ENCODE assay signal across 18 cellular contexts in genomic region chr16:15667091-15667742, GRCh38. TPM values are rescaled to one million over a fixed set of nuclear protein-coding genes. Genes with fewer than 3 reads are reported as not detected.
DNase-seq lines count a peak whose midpoint lies in the region; ATAC-seq and TF ChIP-seq lines count a peak whose summit lies in the region.
"Had no signal": no experiment of that assay in that cellular context is flagged by ENCODE, and none has a peak within 500 bp of the region (broad histone marks: within the 10 kb centered on the region; RNA-seq: fewer than 3 reads in every experiment).

No MANE protein-coding gene starts in this region.

- peaks cover 69% of the 10 kb centered on the region for H3K36me3 Mint-ChIP-seq in activated CD4-positive, alpha-beta T cell treated with anti-CD3 and anti-CD28 coated beads, Interleukin-2, amount 10 ng/mL, durations not matched to agents 7 days and 5 days (ENCODE audit: low read depth)
- H3K36me3 Mint-ChIP-seq in CD4-positive, alpha-beta T cell (ENCODE audit: low read depth), result peaks cover 84% of the 10 kb centered on the region
- H3K36me3 Mint-ChIP-seq in effector memory CD8-positive, alpha-beta T cell (ENCODE audit: insufficient read depth), result peaks cover 94% of the 10 kb centered on the region

- no peaks in the 10 kb centered on the region for H3K9me3 ChIP-seq in CD4-positive, alpha-beta T cell (ENCODE audit: control insufficient read depth, low read length)
- no peaks in the 10 kb centered on the region for H3K9me3 ChIP-seq in spleen
- H3K9me3 ChIP-seq in tibial artery, result no peaks in the 10 kb centered on the region
- H3K9me3 ChIP-seq: BLaER1 had no signal

- TF ChIP-seq POLR2A in spleen (IDR thresholded peaks at IDR 0.05) (no peak), lower leg skin (IDR thresholded peaks at IDR 0.05) (no peak)

- no peak overlapping the region for H3K27ac ChIP-seq in CD4-positive, alpha-beta T cell (ENCODE audit: low read depth, low read length)
- H3K27ac ChIP-seq in spleen (no peak overlapping the region), tibial artery (no peak overlapping the region)
- H3K27ac ChIP-seq: 22Rv1, BLaER1 had no signal

- H3K4me1 ChIP-seq in spleen (peaks cover 0 to 26% (median 5%) of the 10 kb centered on the region in 6 donors), tibial artery (peaks cover 0 to 4% (median 2%) of the 10 kb centered on the region in 4 donors)

- H3K4me3 Mint-ChIP-seq in activated CD4-positive, alpha-beta T cell treated with anti-CD3 and anti-CD28 coated beads, Interleukin-2, amount 10 ng/mL, durations not matched to agents 7 days and 5 days, result no peak overlapping the region
- H3K4me3 Mint-ChIP-seq in CD4-positive, alpha-beta T cell, result no peak overlapping the region
- H3K4me3 Mint-ChIP-seq in effector memory CD8-positive, alpha-beta T cell, result no peak overlapping the region
- H3K4me3 Mint-ChIP-seq: CD4-positive, alpha-beta memory T cell; H9 had no signal

- ATAC-seq in CD4-positive, alpha-beta T cell (ENCODE audit: poor library complexity), result no peak
- ATAC-seq in effector memory CD8-positive, alpha-beta T cell (replicated peaks), result no peak
- no peak for ATAC-seq in HG03457 (IDR thresholded peaks at IDR 0.05; ENCODE audit: unreplicated experiment)
- ATAC-seq: K562 had no signal

- intact Hi-C loops in CD4-positive, alpha-beta T cell (cut with DNase I, micrococcal nuclease), result no loop called here
- intact Hi-C loops in spleen (cut with DNase I; ENCODE audit: low total_unique reads) (no loop called here), tibial artery (cut with DNase I; ENCODE audit: low total_unique reads) (no loop called here), lower leg skin (cut with DNase I; ENCODE audit: low total_unique reads) (no loop called here)

- CTCF ChIA-PET in activated CD4-positive, alpha-beta T cell treated with anti-CD3 and anti-CD28 coated beads, Interleukin-2, amount 10 ng/mL, durations not matched to agents 7 days and 5 days (lab: Charles Lee), result interaction anchor here (0.6 to 1.2 kb wide), 3 partner anchors 9 to 25 kb away, joined by 3 read pairs; no protein-coding TSS in a partner anchor
- CTCF ChIA-PET in CD4-positive, alpha-beta T cell (lab: Charles Lee), result interaction anchor here (0.7 kb wide), 1 partner anchor 189 kb away, joined by 4 read pairs; the partner anchor contains the start of gene MYH11

- no peaks in the 10 kb centered on the region for H3K27me3 Mint-ChIP-seq in activated CD4-positive, alpha-beta T cell treated with anti-CD3 and anti-CD28 coated beads, Interleukin-2, amount 10 ng/mL, durations not matched to agents 7 days and 5 days
- no peaks in the 10 kb centered on the region for H3K27me3 Mint-ChIP-seq in CD4-positive, alpha-beta T cell
- no peaks in the 10 kb centered on the region for H3K27me3 Mint-ChIP-seq in effector memory CD8-positive, alpha-beta T cell
- H3K27me3 Mint-ChIP-seq: CD4-positive, alpha-beta memory T cell had no signal

- H3K36me3 ChIP-seq in spleen, result peaks cover 7 to 100% (median 68%) of the 10 kb centered on the region in 6 donors
- peaks cover 34 to 61% (median 59%) of the 10 kb centered on the region in 3 donors for H3K36me3 ChIP-seq in tibial artery

- POLR2A ChIA-PET in activated CD4-positive, alpha-beta T cell treated with anti-CD3 and anti-CD28 coated beads, Interleukin-2, amount 10 ng/mL, durations not matched to agents 7 days and 5 days (lab: Charles Lee), result no interaction called here
- POLR2A ChIA-PET in CD4-positive, alpha-beta T cell (lab: Charles Lee), result no interaction called here

- H3K27ac Mint-ChIP-seq in activated CD4-positive, alpha-beta T cell treated with anti-CD3 and anti-CD28 coated beads, Interleukin-2, amount 10 ng/mL, durations not matched to agents 7 days and 5 days, result peak overlapping the region; percentile 62
- peak overlapping the region; percentile 30 for H3K27ac Mint-ChIP-seq in CD4-positive, alpha-beta T cell
- peak overlapping the region; percentile 31 to 51 for H3K27ac Mint-ChIP-seq in effector memory CD8-positive, alpha-beta T cell
- H3K27ac Mint-ChIP-seq: H9 had no signal

- TF ChIP-seq CTCF in CD4-positive, alpha-beta T cell (IDR thresholded peaks at IDR 0.05), result no peak
- TF ChIP-seq CTCF in spleen (IDR thresholded peaks at IDR 0.05 in 8 of 11, conservative IDR thresholded peaks at IDR 0.05 in 3 of 11), result no peak
- TF ChIP-seq CTCF in tibial artery (IDR thresholded peaks at IDR 0.05), result no peak
- TF ChIP-seq CTCF in lower leg skin (IDR thresholded peaks at IDR 0.05), result no peak

- no peak for DNase-seq in activated CD4-positive, alpha-beta T cell treated with anti-CD3 and anti-CD28 coated beads, Interleukin-2, amount 10 ng/mL, durations not matched to agents 7 days and 5 days
- no peak for DNase-seq in activated CD4-positive, alpha-beta T cell treated with anti-CD3 and anti-CD28 coated beads, Interleukin-2, amount 50 U/mL, for 4 hours
- DNase-seq in CD4-positive, alpha-beta T cell, result no peak
- no peak for DNase-seq in effector memory CD8-positive, alpha-beta T cell
- peak; percentile 13 for DNase-seq in spleen
- no peak for DNase-seq in tibial artery
- DNase-seq in lower leg skin (ENCODE audit: low spot score in 2 of 2), result no peak
- DNase-seq: AML-193; CD4-positive, alpha-beta memory T cell; COR-L47; DMS53; GF-D8; GOT3; H9 had no signal

- no peaks in the 10 kb centered on the region for H3K9me3 Mint-ChIP-seq in activated CD4-positive, alpha-beta T cell treated with anti-CD3 and anti-CD28 coated beads, Interleukin-2, amount 10 ng/mL, durations not matched to agents 7 days and 5 days
- H3K9me3 Mint-ChIP-seq in CD4-positive, alpha-beta T cell, result no peaks in the 10 kb centered on the region
- H3K9me3 Mint-ChIP-seq in effector memory CD8-positive, alpha-beta T cell, result no peaks in the 10 kb centered on the region
- H3K9me3 Mint-ChIP-seq: CD4-positive, alpha-beta memory T cell; H9 had no signal

- H3K27me3 ChIP-seq in CD4-positive, alpha-beta T cell (ENCODE audit: control insufficient read depth, insufficient read depth, low read length), result no peaks in the 10 kb centered on the region
- no peaks in the 10 kb centered on the region for H3K27me3 ChIP-seq in spleen (replicated peaks in 1 of 7)
- H3K27me3 ChIP-seq in tibial artery, result no peaks in the 10 kb centered on the region
- H3K27me3 ChIP-seq: BLaER1 had no signal

- WGBS in spleen, 5 donors, result 85 to 94% (median 90%) methylated on average over 18 of the region's 18 CpGs
- 82 to 86% methylated on average over 18 of the region's 18 CpGs for WGBS in lower leg skin, 2 donors

- H3K4me3 ChIP-seq in spleen, result no peak overlapping the region
- no peak overlapping the region for H3K4me3 ChIP-seq in tibial artery
- no peak overlapping the region for H3K4me3 ChIP-seq in lower leg skin (ENCODE audit: low read depth, poor library complexity, severe bottlenecking)
- H3K4me3 ChIP-seq: BLaER1, K562 had no signal

- H3K4me1 Mint-ChIP-seq in activated CD4-positive, alpha-beta T cell treated with anti-CD3 and anti-CD28 coated beads, Interleukin-2, amount 10 ng/mL, durations not matched to agents 7 days and 5 days, result peaks cover 29% of the 10 kb centered on the region
- peaks cover 19% of the 10 kb centered on the region for H3K4me1 Mint-ChIP-seq in CD4-positive, alpha-beta T cell (ENCODE audit: low read depth)
- H3K4me1 Mint-ChIP-seq in effector memory CD8-positive, alpha-beta T cell (ENCODE audit: low read depth in 2 of 2), result peaks cover 7 to 10% of the 10 kb centered on the region in 2 donors
- H3K4me1 Mint-ChIP-seq: H9 had no signal

RNA-seq across cellular contexts. Expression of gene NDE1, which starts 17.2 kb away (rescaled TPM):
- total RNA-seq in activated CD4-positive, alpha-beta T cell treated with anti-CD3 and anti-CD28 coated beads, Interleukin-2, amount 10 ng/mL, durations not matched to agents 7 days and 5 days, result 100 to 1,000 TPM; 144 to 147 TPM
- 100 to 1,000 TPM in 1 of 2 experiments, 10 to 100 TPM in 1; 96.6 to 106 TPM for total RNA-seq in CD4-positive, alpha-beta T cell
- total RNA-seq in spleen (10 to 100 TPM; 52.6 to 69.6 (median 60.6) TPM), lower leg skin (100 to 1,000 TPM in 1 of 4 donors, 10 to 100 TPM in 3; 69.8 to 184 (median 85.1) TPM)
- 10 to 100 TPM in 2 of 3 donors, 1 to 10 TPM in 1; 8.7 to 20.0 (median 10.6) TPM for polyA plus RNA-seq in spleen

RNA-seq across cellular contexts. Expression of gene MARF1, which starts 24.3 kb away (rescaled TPM):
- 100 to 1,000 TPM in 1 of 2 experiments, 10 to 100 TPM in 1; 79.9 to 101 TPM for total RNA-seq in activated CD4-positive, alpha-beta T cell treated with anti-CD3 and anti-CD28 coated beads, Interleukin-2, amount 10 ng/mL, durations not matched to agents 7 days and 5 days
- total RNA-seq in CD4-positive, alpha-beta T cell, result 100 to 1,000 TPM; 156 to 157 TPM
- 100 to 1,000 TPM in 5 of 7 donors, 10 to 100 TPM in 2; 79.4 to 169 (median 134) TPM for total RNA-seq in spleen
- polyA plus RNA-seq in spleen, result 10 to 100 TPM; 24.0 to 33.9 (median 33.8) TPM
- total RNA-seq in lower leg skin, result 10 to 100 TPM; 31.2 to 43.2 (median 35.7) TPM
